ENCODE assay signal across 23 cellular contexts in genomic region chr9:76247426-76247825, GRCh38.
"Had no signal": no experiment of that assay in that cellular context is flagged by ENCODE, and none has a peak within 500 bp of the region (broad histone marks: within the 10 kb centered on the region; RNA-seq: fewer than 3 reads in every experiment).

No MANE protein-coding gene starts in this region.

- FAIRE-seq: endometrium, islet of Langerhans, keratinocyte had no signal

- H3K4me1 ChIP-seq: colonic mucosa, esophagus squamous epithelium, gastrocnemius medialis, left lung, lower lobe of right lung had no signal

- H3K36me3 ChIP-seq: colonic mucosa, esophagus squamous epithelium, gastrocnemius medialis, heart right ventricle, left lung, lower lobe of right lung had no signal

- H3K27me3 ChIP-seq: colonic mucosa, esophagus squamous epithelium, gastrocnemius medialis, heart right ventricle, left lung had no signal

- H3K27ac ChIP-seq: colonic mucosa, esophagus squamous epithelium, gastrocnemius medialis, heart right ventricle, left lung, lower lobe of right lung had no signal

- H3K4me3 ChIP-seq: colonic mucosa, esophagus squamous epithelium, gastrocnemius medialis, heart right ventricle, left lung, lower lobe of right lung, mucosa of descending colon had no signal

- H3K9me3 ChIP-seq: colonic mucosa, esophagus squamous epithelium, gastrocnemius medialis, heart right ventricle, left lung, lower lobe of right lung, mucosa of descending colon had no signal

- DNase-seq: colonic mucosa; cortex of kidney; effector CD8-positive, alpha-beta T cell; effector memory CD8-positive, alpha-beta T cell; endodermal cell; esophagus squamous epithelium; foreskin fibroblast; foreskin melanocyte; gastrocnemius medialis; glutamatergic neuron; head of caudate nucleus; heart right ventricle; hippocampal formation; left cardiac atrium; left lung; left ventricle myocardium superior; lower lobe of right lung; mesenchymal stem cell; mucosa of descending colon; naive B cell had no signal

- ATAC-seq: effector memory CD8-positive, alpha-beta T cell; gastrocnemius medialis; heart right ventricle; left cardiac atrium; left lung; left ventricle myocardium superior; lower lobe of right lung; mucosa of descending colon had no signal
